23 cellular contexts compared by ENCODE assay signal in genomic region chr7:45324683-45325237, GRCh38.
DNase-seq lines count a peak whose midpoint lies in the region; FAIRE-seq and TF ChIP-seq lines count a peak whose summit lies in the region.
"Had no signal": no experiment of that assay in that cellular context is flagged by ENCODE, and none has a peak within 500 bp of the region (broad histone marks: within the 10 kb centered on the region; RNA-seq: fewer than 3 reads in every experiment).

No MANE protein-coding gene starts in this region.

- TF ChIP-seq CTCF in bronchial epithelial cell (IDR thresholded peaks at IDR 0.05; ENCODE audit: insufficient read depth, low read length, severe bottlenecking): no peak

- H3K36me3 ChIP-seq in bronchial epithelial cell (ENCODE audit: control insufficient read depth, insufficient read depth, low read length): no peaks in the 10 kb centered on the region
- H3K36me3 ChIP-seq: stomach had no signal

- H3K27me3 ChIP-seq in bronchial epithelial cell (ENCODE audit: control insufficient read depth, insufficient read depth, low read length): no peaks in the 10 kb centered on the region
- H3K27me3 ChIP-seq: body of pancreas, stomach had no signal

- peak; percentile 14 for DNase-seq in NCI-H82 (lab: John Stamatoyannopoulos, UW)
- no peak for DNase-seq in NCI-H82 treated with DMSO at 0.1 percent for 48 hours (lab: John Stamatoyannopoulos, UW; ENCODE audit: unreplicated experiment)
- DNase-seq in NCI-H2171 (lab: John Stamatoyannopoulos, UW): peak; percentile 1
- no peak for DNase-seq in bronchial epithelial cell (ENCODE audit: low read depth)
- no peak for DNase-seq in stimulated activated CD4-positive, alpha-beta T cell treated with anti-CD3 and anti-CD28 coated beads, Interleukin-2, amount 100 ng/mL, for 24 hours
- no peak for DNase-seq in NCI-H2227 treated with DMSO at 0.1 percent for 48 hours (lab: John Stamatoyannopoulos, UW)
- no peak for DNase-seq in SHP77 treated with DMSO at 0.1 percent for 48 hours (lab: John Stamatoyannopoulos, UW)
- DNase-seq in NCI-H510A (lab: John Stamatoyannopoulos, UW): no peak
- DNase-seq: activated CD4-positive, alpha-beta T cell treated with anti-CD3 and anti-CD28 coated beads, Interleukin-2, amount 50 U/mL, for 48 hours; activated effector memory CD4-positive, alpha-beta T cell treated with anti-CD3 and anti-CD28 coated beads, Interleukin-2, amount 50 U/mL, for 16 hours; activated naive CD8-positive, alpha-beta T cell treated with anti-CD3 and anti-CD28 coated beads, Interleukin-2, amount 50 U/mL, for 24 hours; body of pancreas; Calu3; effector memory CD8-positive, alpha-beta T cell; glutamatergic neuron; left colon; NCI-H1092; NCI-H446; right cardiac atrium; stimulated activated CD4-positive, alpha-beta T cell treated with anti-CD3 and anti-CD28 coated beads, Interleukin-12 subunit alpha, Interleukin-12 subunit beta, amount 100 ng/mL, for 4 hours; stomach; T-helper 9 cell; trophoblast cell had no signal

- peak; percentile 77 for FAIRE-seq in bronchial epithelial cell (lab: Jason Lieb, UNC)

- H3K4me3 ChIP-seq in bronchial epithelial cell (ENCODE audit: low read depth, low read length): no peak overlapping the region
- H3K4me3 ChIP-seq: body of pancreas, stomach had no signal

Comparison
In these comparisons a context has a peak if more than half of its experiments do, and no peak if none do; other contexts are left out.
1. DNase-seq: peak in NCI-H82 (single experiment) and NCI-H2171 (single experiment); none in NCI-H82 treated with DMSO at 0.1 percent for 48 hours (single experiment), bronchial epithelial cell (single experiment), stimulated activated CD4-positive, alpha-beta T cell treated with anti-CD3 and anti-CD28 coated beads, Interleukin-2, amount 100 ng/mL, for 24 hours (0 of 2), NCI-H2227 treated with DMSO at 0.1 percent for 48 hours (single experiment), SHP77 treated with DMSO at 0.1 percent for 48 hours (single experiment) and NCI-H510A (single experiment).